ENCODE assay signal across 12 cellular contexts in the genomic region with DNA sequence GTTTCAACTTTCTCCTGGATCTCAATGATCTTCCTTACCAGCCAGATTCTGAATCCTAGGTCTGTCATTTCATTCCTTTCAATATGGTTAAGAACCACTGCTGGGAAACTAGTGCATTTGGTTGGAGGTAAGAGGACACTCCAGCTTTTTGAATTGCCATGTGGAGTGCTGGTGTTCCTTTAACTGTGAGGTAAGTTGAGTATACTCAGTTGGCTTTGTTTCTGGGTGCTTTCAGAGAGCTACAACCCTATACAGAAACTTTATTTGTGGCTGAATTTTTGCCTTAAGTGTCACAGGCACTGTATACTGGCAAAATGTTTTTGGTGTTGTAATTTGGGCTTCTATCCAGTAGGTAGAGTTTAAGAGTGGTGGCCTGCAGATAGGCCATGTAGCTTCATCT.
"Had no signal": no experiment of that assay in that cellular context is flagged by ENCODE, and none has a peak within 500 bp of the region (broad histone marks: within the 10 kb centered on the region; RNA-seq: fewer than 3 reads in every experiment).

No MANE protein-coding gene starts in this region.

- H3K27ac ChIP-seq: esophagus squamous epithelium, foreskin keratinocyte, left ventricle myocardium inferior, lower lobe of right lung, ovary had no signal

- H3K36me3 ChIP-seq: lower lobe of right lung, ovary had no signal

- ATAC-seq: foreskin keratinocyte, lower lobe of right lung, natural killer cell, right cardiac atrium had no signal

- H3K4me1 ChIP-seq: esophagus squamous epithelium, foreskin keratinocyte, left ventricle myocardium inferior, lower lobe of right lung had no signal

- H3K9me3 ChIP-seq: lower lobe of right lung, ovary had no signal

- H3K4me3 ChIP-seq: esophagus squamous epithelium, left ventricle myocardium inferior, lower lobe of right lung, ovary, smooth muscle cell had no signal

- H3K27me3 ChIP-seq: esophagus squamous epithelium, foreskin keratinocyte, ovary had no signal

- DNase-seq: dermis blood vessel endothelial cell; esophagus squamous epithelium; foreskin keratinocyte; immature natural killer cell; left ventricle myocardium inferior; lower lobe of right lung; natural killer cell; ovary; right cardiac atrium; stimulated activated CD4-positive, alpha-beta T cell treated with anti-CD3 and anti-CD28 coated beads, Interleukin-2, amount 100 ng/mL, for 48 hours; stimulated activated naive CD4-positive, alpha-beta T cell treated with Interleukin-2 at 50 U/mL for 16 hours had no signal

- H3K4me2 ChIP-seq: smooth muscle cell had no signal
